15 cellular contexts compared by ENCODE assay signal in genomic region chr5:113188454-113188853, GRCh38.
DNase-seq lines count a peak whose midpoint lies in the region; ATAC-seq and TF ChIP-seq lines count a peak whose summit lies in the region.
"Had no signal": no experiment of that assay in that cellular context is flagged by ENCODE, and none has a peak within 500 bp of the region (broad histone marks: within the 10 kb centered on the region; RNA-seq: fewer than 3 reads in every experiment).

No MANE protein-coding gene starts in this region.

- no peaks in the 10 kb centered on the region for H3K9me2 ChIP-seq in Karpas-422 (replicated peaks; ENCODE audit: insufficient read depth, low read length)

- H3K79me2 ChIP-seq in Karpas-422 (ENCODE audit: low read length) (no peaks in the 10 kb centered on the region), parathyroid adenoma (peaks cover 93% of the 10 kb centered on the region)

- H3K4me2 ChIP-seq in Karpas-422 (ENCODE audit: low read depth, low read length, poor library complexity, severe bottlenecking) (peak overlapping the region; percentile 8), parathyroid adenoma (ENCODE audit: low read length) (no peak overlapping the region)
- H3K4me2 ChIP-seq: BLaER1 had no signal

- H3K4me1 ChIP-seq in CD8-positive, alpha-beta T cell (ENCODE audit: insufficient read depth, low read length): no peaks in the 10 kb centered on the region
- peaks cover 13% of the 10 kb centered on the region for H3K4me1 ChIP-seq in Karpas-422 (ENCODE audit: low read length)
- peaks cover 55% of the 10 kb centered on the region for H3K4me1 ChIP-seq in parathyroid adenoma
- H3K4me1 ChIP-seq: BLaER1, HAP-1 had no signal

- H3K4me1 Mint-ChIP-seq in CD8-positive, alpha-beta T cell (ENCODE audit: low read depth): peaks cover 7% of the 10 kb centered on the region

- H3K27me3 ChIP-seq in CD8-positive, alpha-beta T cell (ENCODE audit: insufficient read depth, low read length): no peaks in the 10 kb centered on the region
- no peaks in the 10 kb centered on the region; the same call in 1 of the 2 replicates for H3K27me3 ChIP-seq in Karpas-422 (ENCODE audit: low read length)
- no peaks in the 10 kb centered on the region for H3K27me3 ChIP-seq in WERI-Rb-1 (ENCODE audit: insufficient read depth, low read depth, severe bottlenecking)
- H3K27me3 ChIP-seq in parathyroid adenoma (ENCODE audit: control insufficient read depth, insufficient read depth, low read length): no peaks in the 10 kb centered on the region
- H3K27me3 ChIP-seq: BLaER1 had no signal

- H3K36me3 ChIP-seq in CD8-positive, alpha-beta T cell (ENCODE audit: insufficient read depth, low read length): no peaks in the 10 kb centered on the region
- H3K36me3 ChIP-seq in Karpas-422 (ENCODE audit: insufficient read depth, low read length): no peaks in the 10 kb centered on the region
- peaks cover 78% of the 10 kb centered on the region for H3K36me3 ChIP-seq in WERI-Rb-1
- H3K36me3 ChIP-seq in parathyroid adenoma (ENCODE audit: control insufficient read depth, insufficient read depth, low read length): no peaks in the 10 kb centered on the region
- H3K36me3 ChIP-seq: BLaER1, HAP-1 had no signal

- no peak overlapping the region for H3K4me3 ChIP-seq in CD8-positive, alpha-beta T cell (ENCODE audit: low read depth, low read length)
- H3K4me3 ChIP-seq in Karpas-422 (ENCODE audit: low read length): no peak overlapping the region
- no peak overlapping the region for H3K4me3 ChIP-seq in WERI-Rb-1 (ENCODE audit: low read depth, low read length)
- no peak overlapping the region for H3K4me3 ChIP-seq in parathyroid adenoma (ENCODE audit: low read depth, low read length)
- H3K4me3 ChIP-seq: BLaER1, GM12878, HAP-1 had no signal

- DNase-seq in CD8-positive, alpha-beta T cell: no peak
- DNase-seq in Karpas-422 (no peak), WERI-Rb-1 (no peak), middle frontal gyrus (ENCODE audit: extremely low spot score, low spot score) (no peak), occipital lobe (lab: John Stamatoyannopoulos, UW) (no peak), NCI-H1048 (lab: John Stamatoyannopoulos, UW) (no peak)
- DNase-seq: 8988T, AML-193, DMS79 had no signal

- ATAC-seq in CD8-positive, alpha-beta T cell: no peak
- ATAC-seq in HG03378 (IDR thresholded peaks at IDR 0.05; ENCODE audit: unreplicated experiment): no peak

- no peaks in the 10 kb centered on the region for H3K9me3 ChIP-seq in CD8-positive, alpha-beta T cell (ENCODE audit: low read length)
- no peaks in the 10 kb centered on the region for H3K9me3 ChIP-seq in Karpas-422 (ENCODE audit: low read length)
- no peaks in the 10 kb centered on the region for H3K9me3 ChIP-seq in WERI-Rb-1 (ENCODE audit: severe bottlenecking)
- H3K9me3 ChIP-seq in parathyroid adenoma (ENCODE audit: control insufficient read depth, low read length): no peaks in the 10 kb centered on the region
- H3K9me3 ChIP-seq: HAP-1 had no signal

- no peak overlapping the region for H3K27ac ChIP-seq in CD8-positive, alpha-beta T cell (ENCODE audit: low read depth, low read length)
- H3K27ac ChIP-seq in Karpas-422 (ENCODE audit: low read length): no peak overlapping the region
- 0 out of 2 replicates have a peak overlapping the region, but pooled peaks have one; percentile 18 for H3K27ac ChIP-seq in WERI-Rb-1
- H3K27ac ChIP-seq in parathyroid adenoma: peak overlapping the region; percentile 5
- H3K27ac ChIP-seq: BLaER1, HL-60 had no signal

- POLR2A ChIA-PET in CD8-positive, alpha-beta T cell (lab: Charles Lee): no interaction called here

- no peak for TF ChIP-seq CTCF in CD8-positive, alpha-beta T cell (IDR thresholded peaks at IDR 0.05)
- no peak for TF ChIP-seq CTCF in WERI-Rb-1 (IDR thresholded peaks at IDR 0.05; ENCODE audit: low read depth, low read length)
- no peak for TF ChIP-seq CTCF in parathyroid adenoma (IDR thresholded peaks at IDR 0.05)

- intact Hi-C loops in CD8-positive, alpha-beta T cell (cut with DNase I, micrococcal nuclease): no loop called here

- H3K9ac ChIP-seq in Karpas-422 (ENCODE audit: low read length): 0 out of 2 replicates have a peak overlapping the region, but pooled peaks have one; percentile 13
- H3K9ac ChIP-seq in parathyroid adenoma: no peak overlapping the region
- H3K9ac ChIP-seq: BLaER1 had no signal

- H2AFZ ChIP-seq in Karpas-422 (ENCODE audit: low read length) (0 out of 2 replicates have a peak overlapping the region, but pooled peaks have one; percentile 10), parathyroid adenoma (no peak overlapping the region)

- CTCF ChIA-PET in CD8-positive, alpha-beta T cell (lab: Charles Lee): interaction anchor here (1.3 kb wide), 1 partner anchor 22 kb away, joined by 3 read pairs; no protein-coding TSS in a partner anchor

- no peaks in the 10 kb centered on the region for H3K36me3 Mint-ChIP-seq in CD8-positive, alpha-beta T cell

- peaks cover 6% of the 10 kb centered on the region for H3K9me3 Mint-ChIP-seq in CD8-positive, alpha-beta T cell

- no peaks in the 10 kb centered on the region for H4K20me1 ChIP-seq in Karpas-422 (ENCODE audit: insufficient read depth, low read depth, low read length)
- H4K20me1 ChIP-seq: BLaER1 had no signal

- H3K4me3 Mint-ChIP-seq in CD8-positive, alpha-beta T cell: no peak overlapping the region

- no peaks in the 10 kb centered on the region for H3K27me3 Mint-ChIP-seq in CD8-positive, alpha-beta T cell (ENCODE audit: low read depth)

- peak overlapping the region; percentile 45 for H3K27ac Mint-ChIP-seq in CD8-positive, alpha-beta T cell

Comparison
In these comparisons a context has a peak if more than half of its experiments do, and no peak if none do; other contexts are left out.
1. H3K27ac ChIP-seq: peak in WERI-Rb-1 (single experiment) and parathyroid adenoma (single experiment); none in CD8-positive, alpha-beta T cell (single experiment) and Karpas-422 (single experiment).